In genomic region chr12:93378373-93379310, GRCh38 we compare ENCODE assay signal across 8 cellular contexts. TPM values are rescaled to one million over a fixed set of nuclear protein-coding genes. Genes with fewer than 3 reads are reported as not detected.
DNase-seq lines count a peak whose midpoint lies in the region; ATAC-seq and TF ChIP-seq lines count a peak whose summit lies in the region.

No MANE protein-coding gene starts in this region.

- H3K4me1 ChIP-seq in esophagus squamous epithelium (peaks cover 33 to 56% (median 34%) of the 10 kb centered on the region in 3 donors), stomach smooth muscle (ENCODE audit: control insufficient read depth, insufficient read depth, low read length) (peaks cover 43% of the 10 kb centered on the region)

- no peaks in the 10 kb centered on the region for H3K9me2 ChIP-seq in neural cell (ENCODE audit: insufficient read depth, low read length)

- H3K4me1 Mint-ChIP-seq in CD4-positive, alpha-beta T cell (ENCODE audit: low read depth), result peaks cover 52% of the 10 kb centered on the region
- peaks cover 42% of the 10 kb centered on the region for H3K4me1 Mint-ChIP-seq in activated T-cell treated with anti-CD3 and anti-CD28 coated beads, Interleukin-2, amount 50 U/mL, for 24 hours (ENCODE audit: low read depth)

- peak overlapping the region; percentile 83 for H3K4me2 ChIP-seq in neural cell (ENCODE audit: low read length)

- H3K4me3 ChIP-seq in esophagus squamous epithelium, result peak overlapping the region; percentile 91 to 94 (median 93)
- peak overlapping the region; percentile 90 for H3K4me3 ChIP-seq in neural cell (ENCODE audit: low read length)
- H3K4me3 ChIP-seq in stomach smooth muscle (ENCODE audit: low read length in 2 of 2), result peak overlapping the region; percentile 97 to 99

- no peaks in the 10 kb centered on the region for H3K27me3 ChIP-seq in CD4-positive, alpha-beta T cell (ENCODE audit: control insufficient read depth, insufficient read depth, low read length)
- no peaks in the 10 kb centered on the region for H3K27me3 ChIP-seq in esophagus squamous epithelium
- H3K27me3 ChIP-seq in neural cell (ENCODE audit: insufficient read depth, low read depth, low read length), result no peaks in the 10 kb centered on the region
- H3K27me3 ChIP-seq in stomach smooth muscle (ENCODE audit: control insufficient read depth in 1 of 2, insufficient read depth in 2 of 2, low read length in 2 of 2), result no peaks in the 10 kb centered on the region

- no peak for TF ChIP-seq RAD21 in neural cell (conservative IDR thresholded peaks at IDR 0.05)

- no peak for TF ChIP-seq CTCF in CD4-positive, alpha-beta T cell (IDR thresholded peaks at IDR 0.05)
- TF ChIP-seq CTCF in esophagus squamous epithelium (IDR thresholded peaks at IDR 0.05) (no peak), neural cell (IDR thresholded peaks at IDR 0.05; ENCODE audit: poor library complexity, severe bottlenecking) (no peak)

- peak in 1 of 4 donors; percentile 41 for TF ChIP-seq POLR2A in esophagus squamous epithelium (IDR thresholded peaks at IDR 0.05)

- peaks cover 10% of the 10 kb centered on the region for H3K36me3 Mint-ChIP-seq in CD4-positive, alpha-beta T cell (ENCODE audit: low read depth)
- peaks cover 47% of the 10 kb centered on the region for H3K36me3 Mint-ChIP-seq in activated T-cell treated with anti-CD3 and anti-CD28 coated beads, Interleukin-2, amount 50 U/mL, for 24 hours (ENCODE audit: low read depth)

- no peaks in the 10 kb centered on the region for H3K9me3 Mint-ChIP-seq in CD4-positive, alpha-beta T cell
- H3K9me3 Mint-ChIP-seq in activated T-cell treated with anti-CD3 and anti-CD28 coated beads, Interleukin-2, amount 50 U/mL, for 24 hours, result no peaks in the 10 kb centered on the region

- TF ChIP-seq EP300 in neural cell (conservative IDR thresholded peaks at IDR 0.05; ENCODE audit: poor library complexity, severe bottlenecking), result no peak

- intact Hi-C loops in CD4-positive, alpha-beta T cell (cut with DNase I, micrococcal nuclease), result loop anchor here (5.0 to 10.0 kb wide), 6 partner anchors 64 to 1076 kb away; partner anchors contain the start of genes CEP83 (in 1 of the 2), CRADD (in 1 of the 2), EEA1 (in 1 of the 2) and UBE2N (in 1 of the 2)
- intact Hi-C loops in esophagus squamous epithelium (cut with DNase I), result no loop called here

- ATAC-seq in CD4-positive, alpha-beta T cell (ENCODE audit: poor library complexity), result peak; percentile 54
- ATAC-seq in GM19351 (IDR thresholded peaks at IDR 0.05; ENCODE audit: unreplicated experiment) (peak; percentile 34), HG03469 (IDR thresholded peaks at IDR 0.05; ENCODE audit: unreplicated experiment) (peak; percentile 15)

- peak overlapping the region; percentile 88 for H3K27ac ChIP-seq in CD4-positive, alpha-beta T cell (ENCODE audit: low read depth, low read length)
- H3K27ac ChIP-seq in esophagus squamous epithelium (peak overlapping the region; percentile 93 to 97 (median 96)), neural cell (ENCODE audit: low read length) (peak overlapping the region; percentile 79), stomach smooth muscle (ENCODE audit: low read length) (peak overlapping the region; percentile 88)

- H3K27ac Mint-ChIP-seq in CD4-positive, alpha-beta T cell, result peak overlapping the region; percentile 99
- H3K27ac Mint-ChIP-seq in activated T-cell treated with anti-CD3 and anti-CD28 coated beads, Interleukin-2, amount 50 U/mL, for 24 hours, result peak overlapping the region; percentile 99

- DNase-seq in CD4-positive, alpha-beta T cell, result peak; percentile 33 to 56 (median 44)
- DNase-seq in OCI-M1 (lab: John Stamatoyannopoulos, UW), result peak; percentile 62
- DNase-seq in activated T-cell treated with anti-CD3 and anti-CD28 coated beads, Interleukin-2, amount 50 U/mL, for 24 hours, result peak; percentile 78
- DNase-seq in esophagus squamous epithelium (lab: John Stamatoyannopoulos, UW), result no peak

- peaks cover 51% of the 10 kb centered on the region for H3K79me2 ChIP-seq in neural cell (replicated peaks; ENCODE audit: insufficient read depth, low read length)

- no peaks in the 10 kb centered on the region for H3K27me3 Mint-ChIP-seq in CD4-positive, alpha-beta T cell
- H3K27me3 Mint-ChIP-seq in activated T-cell treated with anti-CD3 and anti-CD28 coated beads, Interleukin-2, amount 50 U/mL, for 24 hours, result no peaks in the 10 kb centered on the region

- H2AFZ ChIP-seq in neural cell (ENCODE audit: low read depth, low read length), result peak overlapping the region; percentile 91

- no peaks in the 10 kb centered on the region for H4K20me1 ChIP-seq in neural cell (ENCODE audit: insufficient read depth)

- WGBS in esophagus squamous epithelium, 2 donors, result 0 to 1% methylated on average over 19 to 42 of the region's 45 CpGs

- H3K9me3 ChIP-seq in CD4-positive, alpha-beta T cell (ENCODE audit: control insufficient read depth, low read length), result no peaks in the 10 kb centered on the region
- H3K9me3 ChIP-seq in esophagus squamous epithelium, result no peaks in the 10 kb centered on the region
- H3K9me3 ChIP-seq in neural cell (ENCODE audit: low read length), result no peaks in the 10 kb centered on the region
- no peaks in the 10 kb centered on the region for H3K9me3 ChIP-seq in stomach smooth muscle (ENCODE audit: control insufficient read depth in 2 of 2, low read length in 2 of 2)

- POLR2A ChIA-PET in CD4-positive, alpha-beta T cell (lab: Charles Lee), result interaction anchor here (0.6 to 2.3 kb wide), 7 partner anchors 24 to 1170 kb away, joined by 3 to 6 read pairs (median 3); no protein-coding TSS in a partner anchor

- CTCF ChIA-PET in CD4-positive, alpha-beta T cell (lab: Charles Lee), result no interaction called here

- no peaks in the 10 kb centered on the region for H3F3A ChIP-seq in neural cell (ENCODE audit: insufficient read depth, low read length, poor library complexity, severe bottlenecking)

- peak overlapping the region; percentile 100 for H3K4me3 Mint-ChIP-seq in CD4-positive, alpha-beta T cell
- H3K4me3 Mint-ChIP-seq in activated T-cell treated with anti-CD3 and anti-CD28 coated beads, Interleukin-2, amount 50 U/mL, for 24 hours, result peak overlapping the region; percentile 98

- H3K36me3 ChIP-seq in esophagus squamous epithelium, result no peaks in the 10 kb centered on the region
- no peaks in the 10 kb centered on the region for H3K36me3 ChIP-seq in neural cell (ENCODE audit: insufficient read depth, low read length)
- no peaks in the 10 kb centered on the region for H3K36me3 ChIP-seq in stomach smooth muscle (ENCODE audit: control insufficient read depth in 2 of 2, insufficient read depth in 2 of 2, low read length in 2 of 2)

- H3K9ac ChIP-seq in neural cell (ENCODE audit: low read length) (peak overlapping the region; percentile 86), stomach smooth muscle (ENCODE audit: low read length in 2 of 2) (peak overlapping the region; percentile 85 to 95)

TF ChIP-seq in neural cell, 6 proteins besides CTCF, POLR2A, EP300 and RAD21:
- TF ChIP-seq EZH2 (IDR thresholded peaks at IDR 0.05; ENCODE audit: borderline replicate concordance, insufficient read depth, low read length, poor library complexity, severe bottlenecking) (no peak), TAF1 (IDR thresholded peaks at IDR 0.05; ENCODE audit: low read depth) (no peak), SMC3 (conservative IDR thresholded peaks at IDR 0.05; ENCODE audit: poor library complexity) (peak; percentile 14), POLR2AphosphoS5 (IDR thresholded peaks at IDR 0.05) (peak; percentile 22), REST (IDR thresholded peaks at IDR 0.05; ENCODE audit: borderline replicate concordance) (no peak), MXI1 (conservative IDR thresholded peaks at IDR 0.05; ENCODE audit: poor library complexity, severe bottlenecking) (peak; percentile 76)

RNA-seq across cellular contexts. Expression of gene NUDT4, which starts 0.9 kb away (rescaled TPM):
- total RNA-seq in CD4-positive, alpha-beta T cell, result 10 to 100 TPM; 86.7 to 92.3 TPM
- 10 to 100 TPM; 16.0 to 33.8 (median 25.7) TPM for total RNA-seq in esophagus squamous epithelium
- polyA plus RNA-seq in neural cell, result 27.7 and 39.9 TPM in 2 replicates
- 37.3 and 39.5 TPM in 2 replicates for polyA minus RNA-seq in neural cell
